In the genomic region with DNA sequence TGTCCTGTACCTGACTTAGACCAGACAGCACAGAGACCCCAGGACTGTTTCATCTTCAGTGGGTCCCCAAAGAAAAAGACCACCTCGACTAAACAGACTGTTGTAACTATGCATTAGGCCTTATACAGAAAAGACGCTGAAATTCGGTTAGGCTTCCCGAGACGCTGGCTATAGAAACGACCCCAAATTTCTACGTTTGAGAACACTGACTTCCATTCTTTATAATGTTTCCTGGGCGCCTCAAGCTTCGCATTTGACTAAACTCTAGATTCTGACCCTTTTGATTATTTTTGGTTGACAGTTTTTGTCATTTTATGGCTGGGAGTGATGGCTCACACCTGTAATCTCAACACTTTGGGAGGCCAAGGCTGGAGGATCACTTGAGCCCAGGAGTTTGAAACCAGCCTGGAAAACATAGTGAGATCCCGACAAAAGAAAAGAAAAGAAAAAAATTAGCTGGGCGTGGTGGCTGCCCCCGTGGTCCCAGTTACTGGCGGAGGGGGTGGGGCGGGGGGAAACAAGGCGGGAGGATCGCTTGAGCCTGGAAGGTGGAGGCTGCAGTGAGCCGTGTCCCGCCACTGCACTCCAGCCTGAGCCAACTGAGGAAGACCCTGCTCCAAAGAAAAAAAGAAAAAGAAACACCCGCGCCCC, we compare ENCODE assay signal across 8 cellular contexts. TPM values are rescaled to one million over a fixed set of nuclear protein-coding genes. Genes with fewer than 3 reads are reported as not detected.
DNase-seq lines count a peak whose midpoint lies in the region; ATAC-seq and TF ChIP-seq lines count a peak whose summit lies in the region.

No MANE protein-coding gene starts in this region.

- no peak for DNase-seq in activated CD4-positive, alpha-beta T cell treated with anti-CD3 and anti-CD28 coated beads for 36 hours
- no peak for DNase-seq in activated CD4-positive, alpha-beta T cell treated with anti-CD3 and anti-CD28 coated beads for 48 hours
- DNase-seq in thoracic aorta (ENCODE audit: low spot score), result no peak
- DNase-seq in activated effector memory CD4-positive, alpha-beta T cell treated with anti-CD3 and anti-CD28 coated beads, Interleukin-2, amount 50 U/mL, for 16 hours, result no peak
- no peak for DNase-seq in AG20443 (ENCODE audit: low spot score)

- H3K27ac Mint-ChIP-seq in activated CD4-positive, alpha-beta T cell treated with anti-CD3 and anti-CD28 coated beads for 36 hours, result peak overlapping the region; percentile 90

- H3K27me3 Mint-ChIP-seq in activated CD4-positive, alpha-beta T cell treated with anti-CD3 and anti-CD28 coated beads for 36 hours, result no peaks in the 10 kb centered on the region

- no peaks in the 10 kb centered on the region for H3K9me3 Mint-ChIP-seq in activated CD4-positive, alpha-beta T cell treated with anti-CD3 and anti-CD28 coated beads for 36 hours (ENCODE audit: low read depth)

- H3K36me3 Mint-ChIP-seq in activated CD4-positive, alpha-beta T cell treated with anti-CD3 and anti-CD28 coated beads for 36 hours (ENCODE audit: low read depth), result peaks cover 10% of the 10 kb centered on the region

- CTCF ChIA-PET in activated CD4-positive, alpha-beta T cell treated with anti-CD3 and anti-CD28 coated beads for 36 hours (lab: Charles Lee), result interaction anchor here (0.6 to 0.9 kb wide), 3 partner anchors 9 to 345 kb away, joined by 3 to 5 read pairs (median 3); no protein-coding TSS in a partner anchor

- H3K27ac ChIP-seq in angular gyrus (ENCODE audit: low read depth, low read length) (peak overlapping the region; percentile 86), layer of hippocampus (ENCODE audit: low read depth, low read length) (peak overlapping the region; percentile 89), thoracic aorta (peak overlapping the region; percentile 83 to 91)

- intact Hi-C loops in activated CD4-positive, alpha-beta T cell treated with anti-CD3 and anti-CD28 coated beads for 36 hours (cut with DNase I, micrococcal nuclease), result loop anchor here in 1 of 2 experiments (5.0 to 10.0 kb wide), 2 partner anchors 476 to 914 kb away; partner anchors contain the start of gene ITGB2

- POLR2A ChIA-PET in activated CD4-positive, alpha-beta T cell treated with anti-CD3 and anti-CD28 coated beads for 36 hours (lab: Charles Lee), result no interaction called here

- ATAC-seq in activated CD4-positive, alpha-beta T cell treated with anti-CD3 and anti-CD28 coated beads for 36 hours, result no peak
- ATAC-seq in thoracic aorta (ENCODE audit: insufficient number of reproducible peaks, low FRiP score, low read depth) (no peak), GM19035 (IDR thresholded peaks at IDR 0.05; ENCODE audit: unreplicated experiment) (no peak)

- H3K4me1 ChIP-seq in thoracic aorta (ENCODE audit: control insufficient read depth in 1 of 2, low read depth in 2 of 2), result peaks cover 22 to 27% of the 10 kb centered on the region in 2 donors

- H3K4me3 Mint-ChIP-seq in activated CD4-positive, alpha-beta T cell treated with anti-CD3 and anti-CD28 coated beads for 36 hours, result peak overlapping the region; percentile 81

- H3K36me3 ChIP-seq in thoracic aorta, result no peaks in the 10 kb centered on the region

- H3K4me1 Mint-ChIP-seq in activated CD4-positive, alpha-beta T cell treated with anti-CD3 and anti-CD28 coated beads for 36 hours, result peaks cover 36% of the 10 kb centered on the region

- H3K27me3 ChIP-seq in layer of hippocampus (ENCODE audit: control insufficient read depth, insufficient read depth, low read length), result no peaks in the 10 kb centered on the region
- no peaks in the 10 kb centered on the region for H3K27me3 ChIP-seq in thoracic aorta (replicated peaks; ENCODE audit: insufficient read depth)

- peak overlapping the region; percentile 79 for H3K4me3 ChIP-seq in thoracic aorta

- no peaks in the 10 kb centered on the region for H3K9me3 ChIP-seq in thoracic aorta

- TF ChIP-seq CTCF in thoracic aorta (IDR thresholded peaks at IDR 0.05), result no peak

RNA-seq across cellular contexts. Expression of gene TRAPPC10, which starts 0.9 kb away (rescaled TPM):
- total RNA-seq in activated CD4-positive, alpha-beta T cell treated with anti-CD3 and anti-CD28 coated beads for 36 hours, result 10 to 100 TPM; 40.2 to 58.7 TPM
- 10 to 100 TPM; 45.9 to 47.9 TPM for total RNA-seq in thoracic aorta
